1 cellular context compared by ENCODE assay signal in genomic region chr1:154418062-154418897, GRCh38.
TF ChIP-seq lines count a peak whose summit lies in the region.

No MANE protein-coding gene starts in this region.

TF ChIP-seq in HepG2, 621 proteins besides CTCF, POLR2A, EP300 and RAD21 (continued from another document and continues in another):
- TF ChIP-seq PREB (CRISPR knock-in tag; IDR thresholded peaks at IDR 0.05) (no peak), ZNF354B (CRISPR knock-in tag; IDR thresholded peaks at IDR 0.05) (no peak), TFDP1 (CRISPR knock-in tag; IDR thresholded peaks at IDR 0.05; ENCODE audit: borderline replicate concordance) (peak; percentile 65; the same call in 1 of the 2 replicates), ZFP1 (CRISPR knock-in tag; IDR thresholded peaks at IDR 0.05) (peak; percentile 42; the same call in 1 of the 2 replicates), ZNF674 (CRISPR knock-in tag; IDR thresholded peaks at IDR 0.05; ENCODE audit: low read depth) (no peak), ZNF589 (CRISPR knock-in tag; conservative IDR thresholded peaks at IDR 0.05) (peak; percentile 53; the same call in 1 of the 2 replicates), ZMYM2 (CRISPR knock-in tag; IDR thresholded peaks at IDR 0.05) (peak; percentile 71; the same call in 1 of the 2 replicates), TARDBP (CRISPR knock-in tag; IDR thresholded peaks at IDR 0.05) (peak; percentile 97), ADNP (CRISPR knock-in tag; IDR thresholded peaks at IDR 0.05) (peak; percentile 93), ZNF768 (CRISPR knock-in tag; IDR thresholded peaks at IDR 0.05) (no peak), ZMYM4 (CRISPR knock-in tag; IDR thresholded peaks at IDR 0.05) (peak; percentile 65; the same call in 1 of the 2 replicates), ZNF570 (CRISPR knock-in tag; IDR thresholded peaks at IDR 0.05; ENCODE audit: borderline replicate concordance) (no peak), ELF1 (CRISPR knock-in tag; IDR thresholded peaks at IDR 0.05) (peak; percentile 62), CSRNP2 (CRISPR knock-in tag; conservative IDR thresholded peaks at IDR 0.05; ENCODE audit: low read depth) (no peak), ZBTB1 (CRISPR knock-in tag; IDR thresholded peaks at IDR 0.05; ENCODE audit: borderline replicate concordance) (no peak), ZNF367 (CRISPR knock-in tag; IDR thresholded peaks at IDR 0.05; ENCODE audit: borderline replicate concordance) (no peak), FLYWCH1 (CRISPR knock-in tag; IDR thresholded peaks at IDR 0.05) (no peak), ATF3 (CRISPR knock-in tag; IDR thresholded peaks at IDR 0.05) (peak; percentile 95), RERE (CRISPR knock-in tag; IDR thresholded peaks at IDR 0.05; ENCODE audit: low read depth) (peak; percentile 92), ZSCAN29 (CRISPR knock-in tag; conservative IDR thresholded peaks at IDR 0.05) (peak; percentile 92), MAZ (IDR thresholded peaks at IDR 0.05; ENCODE audit: borderline replicate concordance, low read depth, low read length) (peak; percentile 81), MAZ (CRISPR knock-in tag; IDR thresholded peaks at IDR 0.05; ENCODE audit: low read depth) (peak; percentile 91), AHR (CRISPR knock-in tag; IDR thresholded peaks at IDR 0.05) (peak; percentile 52; the same call in 1 of the 2 replicates), ZNF704 (CRISPR knock-in tag; IDR thresholded peaks at IDR 0.05; ENCODE audit: borderline replicate concordance) (no peak), SETDB1 (CRISPR knock-in tag; IDR thresholded peaks at IDR 0.05; ENCODE audit: borderline replicate concordance) (no peak), PHF20 (CRISPR knock-in tag; IDR thresholded peaks at IDR 0.05) (no peak), ZNF672 (CRISPR knock-in tag; IDR thresholded peaks at IDR 0.05) (no peak), ZNF883 (CRISPR knock-in tag; IDR thresholded peaks at IDR 0.05; ENCODE audit: not compliant biosample characterization) (no peak), ZNF660 (CRISPR knock-in tag; IDR thresholded peaks at IDR 0.05; ENCODE audit: borderline replicate concordance, low read depth) (no peak), ZNF230 (CRISPR knock-in tag; IDR thresholded peaks at IDR 0.05) (peak; percentile 66; the same call in 1 of the 2 replicates), ZNF292 (CRISPR knock-in tag; IDR thresholded peaks at IDR 0.05; ENCODE audit: borderline replicate concordance, low read depth) (peak; percentile 69; the same call in 1 of the 2 replicates), SYNCRIP (IDR thresholded peaks at IDR 0.05; ENCODE audit: insufficient read depth, low read depth, low read length) (no peak), MED1 (CRISPR knock-in tag; IDR thresholded peaks at IDR 0.05) (peak; percentile 94), ZNF7 (CRISPR knock-in tag; IDR thresholded peaks at IDR 0.05) (no peak), POGK (CRISPR knock-in tag; conservative IDR thresholded peaks at IDR 0.05) (0 out of 2 replicates have a peak, but pooled peaks have one; percentile 54), NFE2 (CRISPR knock-in tag; IDR thresholded peaks at IDR 0.05) (peak; percentile 10; the same call in 1 of the 2 replicates), TERF1 (CRISPR knock-in tag; IDR thresholded peaks at IDR 0.05) (no peak), ZNF607 (CRISPR knock-in tag; IDR thresholded peaks at IDR 0.05; ENCODE audit: borderline replicate concordance) (no peak; the same call in 1 of the 2 replicates), POLR2AphosphoS2 (IDR thresholded peaks at IDR 0.05; ENCODE audit: low read depth, low read length) (no peak), CENPT (CRISPR knock-in tag; IDR thresholded peaks at IDR 0.05; ENCODE audit: low read depth) (no peak), XBP1 (CRISPR knock-in tag; IDR thresholded peaks at IDR 0.05) (peak; percentile 22; the same call in 1 of the 2 replicates), ZFX (CRISPR knock-in tag; IDR thresholded peaks at IDR 0.05; ENCODE audit: low read depth) (peak; percentile 97), GATA4 (IDR thresholded peaks at IDR 0.05; ENCODE audit: borderline replicate concordance, low read depth) (peak; percentile 92; the same call in 1 of the 2 replicates)
- TF ChIP-seq, protein P1, sequence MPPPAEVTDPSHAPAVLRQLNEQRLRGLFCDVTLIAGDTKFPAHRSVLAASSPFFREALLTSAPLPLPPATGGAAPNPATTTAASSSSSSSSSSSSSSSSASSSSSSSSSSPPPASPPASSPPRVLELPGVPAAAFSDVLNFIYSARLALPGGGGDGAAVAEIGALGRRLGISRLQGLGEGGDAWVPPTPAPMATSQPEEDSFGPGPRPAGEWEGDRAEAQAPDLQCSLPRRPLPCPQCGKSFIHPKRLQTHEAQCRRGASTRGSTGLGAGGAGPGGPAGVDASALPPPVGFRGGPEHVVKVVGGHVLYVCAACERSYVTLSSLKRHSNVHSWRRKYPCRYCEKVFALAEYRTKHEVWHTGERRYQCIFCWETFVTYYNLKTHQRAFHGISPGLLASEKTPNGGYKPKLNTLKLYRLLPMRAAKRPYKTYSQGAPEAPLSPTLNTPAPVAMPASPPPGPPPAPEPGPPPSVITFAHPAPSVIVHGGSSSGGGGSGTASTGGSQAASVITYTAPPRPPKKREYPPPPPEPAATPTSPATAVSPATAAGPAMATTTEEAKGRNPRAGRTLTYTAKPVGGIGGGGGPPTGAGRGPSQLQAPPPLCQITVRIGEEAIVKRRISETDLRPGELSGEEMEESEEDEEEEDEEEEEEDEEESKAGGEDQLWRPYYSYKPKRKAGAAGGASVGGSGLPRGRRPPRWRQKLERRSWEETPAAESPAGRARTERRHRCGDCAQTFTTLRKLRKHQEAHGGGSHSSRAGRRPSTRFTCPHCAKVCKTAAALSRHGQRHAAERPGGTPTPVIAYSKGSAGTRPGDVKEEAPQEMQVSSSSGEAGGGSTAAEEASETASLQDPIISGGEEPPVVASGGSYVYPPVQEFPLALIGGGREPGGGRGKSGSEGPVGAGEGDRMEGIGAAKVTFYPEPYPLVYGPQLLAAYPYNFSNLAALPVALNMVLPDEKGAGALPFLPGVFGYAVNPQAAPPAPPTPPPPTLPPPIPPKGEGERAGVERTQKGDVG (CRISPR knock-in tag; IDR thresholded peaks at IDR 0.05; ENCODE audit: borderline replicate concordance), result no peak
- TF ChIP-seq, protein P2, sequence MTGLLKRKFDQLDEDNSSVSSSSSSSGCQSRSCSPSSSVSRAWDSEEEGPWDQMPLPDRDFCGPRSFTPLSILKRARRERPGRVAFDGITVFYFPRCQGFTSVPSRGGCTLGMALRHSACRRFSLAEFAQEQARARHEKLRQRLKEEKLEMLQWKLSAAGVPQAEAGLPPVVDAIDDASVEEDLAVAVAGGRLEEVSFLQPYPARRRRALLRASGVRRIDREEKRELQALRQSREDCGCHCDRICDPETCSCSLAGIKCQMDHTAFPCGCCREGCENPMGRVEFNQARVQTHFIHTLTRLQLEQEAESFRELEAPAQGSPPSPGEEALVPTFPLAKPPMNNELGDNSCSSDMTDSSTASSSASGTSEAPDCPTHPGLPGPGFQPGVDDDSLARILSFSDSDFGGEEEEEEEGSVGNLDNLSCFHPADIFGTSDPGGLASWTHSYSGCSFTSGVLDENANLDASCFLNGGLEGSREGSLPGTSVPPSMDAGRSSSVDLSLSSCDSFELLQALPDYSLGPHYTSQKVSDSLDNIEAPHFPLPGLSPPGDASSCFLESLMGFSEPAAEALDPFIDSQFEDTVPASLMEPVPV (CRISPR knock-in tag; IDR thresholded peaks at IDR 0.05), result peak; percentile 37; the same call in 1 of the 2 replicates
